Comparison of ENCODE assay signal across 8 cellular contexts in the genomic region with DNA sequence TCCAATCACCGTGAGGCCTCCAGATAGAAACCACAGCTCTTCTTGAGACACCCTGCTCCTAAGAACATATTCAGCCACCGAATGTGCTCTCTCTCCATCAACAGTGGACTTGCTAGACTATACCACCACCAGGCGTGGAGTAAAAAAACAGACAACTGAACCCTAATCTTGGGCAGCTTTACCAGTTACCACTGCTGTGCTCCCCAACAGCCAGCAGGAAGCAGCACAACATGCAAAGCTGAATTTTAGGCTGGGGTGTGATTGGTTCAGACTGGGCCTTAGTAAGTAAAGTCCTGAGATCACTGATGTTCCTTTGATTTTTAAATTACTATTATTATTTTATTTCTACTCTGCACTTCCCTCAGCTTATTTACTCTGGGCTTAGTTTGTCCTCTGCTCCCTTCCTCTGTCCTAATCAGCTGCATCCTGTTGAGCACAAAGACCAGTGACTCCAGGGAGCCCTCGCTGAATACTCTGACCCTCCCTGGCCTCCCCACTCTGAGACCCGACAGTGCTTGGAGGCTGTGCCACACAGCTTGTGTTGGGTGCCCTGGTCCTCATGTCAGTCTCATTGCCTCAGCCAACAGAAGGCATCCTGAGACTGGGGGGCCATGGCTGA. TPM values are rescaled to one million over a fixed set of nuclear protein-coding genes. Genes with fewer than 3 reads are reported as not detected.
DNase-seq lines count a peak whose midpoint lies in the region; ATAC-seq and TF ChIP-seq lines count a peak whose summit lies in the region.

No MANE protein-coding gene starts in this region.

- no peaks in the 10 kb centered on the region for H3K9me3 Mint-ChIP-seq in brain

- H3K36me3 Mint-ChIP-seq in brain, result no peaks in the 10 kb centered on the region

- DNase-seq in NCI-H1105 treated with DMSO at 0.1 percent for 48 hours (lab: John Stamatoyannopoulos, UW), result peak; percentile 32
- DNase-seq in NCI-H1105 (lab: John Stamatoyannopoulos, UW), result no peak
- DNase-seq in LoVo (ENCODE audit: low spot score), result peak; percentile 31
- peak in 3 of 5 experiments; percentile 31 to 85 (median 40) for DNase-seq in T-helper 2 cell
- DNase-seq in left lobe of liver (ENCODE audit: low spot score), result peak; percentile 45
- DNase-seq in stimulated activated CD8-positive, alpha-beta memory T cell treated with anti-CD3 and anti-CD28 coated beads, Interleukin-15, amount 100 ng/mL, for 1 hour (ENCODE audit: low read depth), result peak; percentile 32
- no peak for DNase-seq in NCI-H1048 (lab: John Stamatoyannopoulos, UW)

- ATAC-seq in left lobe of liver, result peak; percentile 76

- peak overlapping the region; percentile 4 to 90 (median 82) for H3K27ac Mint-ChIP-seq in brain

- H3K4me3 Mint-ChIP-seq in brain, result no peak overlapping the region

- no peaks in the 10 kb centered on the region for H3K27me3 Mint-ChIP-seq in brain

- H3K4me1 Mint-ChIP-seq in brain, result peaks cover 49% of the 10 kb centered on the region

- peak; percentile 86 to 91 for TF ChIP-seq CTCF in brain (conservative IDR thresholded peaks at IDR 0.05)

RNA-seq across cellular contexts. Expression of gene MRPL35, which starts 21.9 kb away (rescaled TPM):
- 16.4 TPM for polyA plus RNA-seq in brain (ENCODE audit: insufficient read depth, low read depth, low replicate concordance)
- total RNA-seq in left lobe of liver, result 23.1 TPM

RNA-seq across cellular contexts. Expression of gene IMMT, which starts 25.9 kb away (rescaled TPM):
- polyA plus RNA-seq in brain (ENCODE audit: insufficient read depth, low read depth, low replicate concordance), result 60.9 TPM
- total RNA-seq in left lobe of liver, result 50.1 TPM

Comparison
In these comparisons a context has a peak if more than half of its experiments do, and no peak if none do; other contexts are left out.
1. DNase-seq: peak in NCI-H1105 treated with DMSO at 0.1 percent for 48 hours (single experiment), LoVo (single experiment), T-helper 2 cell (3 of 5), left lobe of liver (single experiment) and stimulated activated CD8-positive, alpha-beta memory T cell treated with anti-CD3 and anti-CD28 coated beads, Interleukin-15, amount 100 ng/mL, for 1 hour (single experiment); none in NCI-H1105 (single experiment) and NCI-H1048 (single experiment).